15 cellular contexts compared by ENCODE assay signal in genomic region chr10:121577568-121577967, GRCh38. TPM values are rescaled to one million over a fixed set of nuclear protein-coding genes. Genes with fewer than 3 reads are reported as not detected.
A peak's percentile ranks its signal among the peaks of the same experiment; 100 is the strongest.
DNase-seq lines count a peak whose midpoint lies in the region; ATAC-seq and TF ChIP-seq lines count a peak whose summit lies in the region.
"Had no signal": no experiment of that assay in that cellular context is flagged by ENCODE, and none has a peak within 500 bp of the region (broad histone marks: within the 10 kb centered on the region; RNA-seq: fewer than 3 reads in every experiment).

No MANE protein-coding gene starts in this region.

- TF ChIP-seq EP300 in gastroesophageal sphincter (IDR thresholded peaks at IDR 0.05): no peak

- H3K4me3 ChIP-seq in GM23338 (no peak overlapping the region), gastroesophageal sphincter (no peak overlapping the region)
- H3K4me3 ChIP-seq: GM12878 had no signal

- H3K4me3 Mint-ChIP-seq in GM23338 (peak overlapping the region; percentile 53), WTC11 (peak overlapping the region; percentile 3), progenitor cell of endocrine pancreas (ENCODE audit: low read depth) (no peak overlapping the region)

- H3K9me3 Mint-ChIP-seq in GM23338: no peaks in the 10 kb centered on the region
- no peaks in the 10 kb centered on the region for H3K9me3 Mint-ChIP-seq in WTC11
- H3K9me3 Mint-ChIP-seq in progenitor cell of endocrine pancreas (ENCODE audit: low read depth): no peaks in the 10 kb centered on the region

- H3K4me1 ChIP-seq in GM23338 (ENCODE audit: insufficient read depth) (peaks cover 83% of the 10 kb centered on the region), gastroesophageal sphincter (peaks cover 0 to 93% (median 29%) of the 10 kb centered on the region in 3 donors)

- peak overlapping the region; percentile 78 for H3K4me2 ChIP-seq in GM23338

- H3K27ac Mint-ChIP-seq in GM23338 (peak overlapping the region; percentile 76), WTC11 (peak overlapping the region; percentile 99), progenitor cell of endocrine pancreas (peak overlapping the region; percentile 66)

- no peaks in the 10 kb centered on the region for H3K36me3 ChIP-seq in GM23338 (ENCODE audit: insufficient read depth)
- H3K36me3 ChIP-seq in gastroesophageal sphincter: no peaks in the 10 kb centered on the region

- peaks cover 89% of the 10 kb centered on the region for H3K79me2 ChIP-seq in GM23338 (replicated peaks; ENCODE audit: insufficient read depth)

- no peak overlapping the region for H2AFZ ChIP-seq in GM23338

- no peaks in the 10 kb centered on the region for H3K9me2 ChIP-seq in GM23338 (ENCODE audit: insufficient read depth)

- no peak for TF ChIP-seq POLR2A in gastroesophageal sphincter (IDR thresholded peaks at IDR 0.05)

- H4K20me1 ChIP-seq in GM23338 (replicated peaks; ENCODE audit: insufficient read depth): peaks cover 62% of the 10 kb centered on the region

- H3K4me1 Mint-ChIP-seq in GM23338: peaks cover 88% of the 10 kb centered on the region
- peaks cover 91% of the 10 kb centered on the region for H3K4me1 Mint-ChIP-seq in WTC11
- H3K4me1 Mint-ChIP-seq in progenitor cell of endocrine pancreas (ENCODE audit: low read depth): peaks cover 60% of the 10 kb centered on the region

- peak overlapping the region; percentile 98; the same call in 1 of the 2 replicates for H3K27ac ChIP-seq in GM23338 (ENCODE audit: low read depth)
- peak overlapping the region in 3 of 4 donors; percentile 77 to 80 (median 80) for H3K27ac ChIP-seq in gastroesophageal sphincter

- H3K27me3 ChIP-seq in GM23338 (ENCODE audit: insufficient read depth) (no peaks in the 10 kb centered on the region), gastroesophageal sphincter (no peaks in the 10 kb centered on the region)

- WGBS in gastroesophageal sphincter (ENCODE audit: low coverage in 1 of 2), 2 donors: 18 to 68% methylated on average over 3 to 8 of the region's 8 CpGs

- POLR2A ChIA-PET in WTC11 (lab: Charles Lee): no interaction called here

- peaks cover 19% of the 10 kb centered on the region for H3F3A ChIP-seq in GM23338 (replicated peaks; ENCODE audit: low read depth)

- ATAC-seq in GM23338 (no peak), WTC11 (no peak), gastroesophageal sphincter (no peak)
- ATAC-seq: GM12878, HCT116, Right ventricle myocardium inferior had no signal

- CTCF ChIA-PET in WTC11 (lab: Charles Lee): interaction anchor here (1.4 kb wide), 1 partner anchor 31 kb away, joined by 5 read pairs; no protein-coding TSS in a partner anchor

- H3K9me3 ChIP-seq in gastroesophageal sphincter: no peaks in the 10 kb centered on the region

- peaks cover 18% of the 10 kb centered on the region for H3K27me3 Mint-ChIP-seq in GM23338 (ENCODE audit: insufficient read depth, low read depth, poor library complexity)
- H3K27me3 Mint-ChIP-seq in WTC11 (ENCODE audit: low read depth): no peaks in the 10 kb centered on the region
- H3K27me3 Mint-ChIP-seq in progenitor cell of endocrine pancreas: no peaks in the 10 kb centered on the region

- TF ChIP-seq CTCF in GM23338 (conservative IDR thresholded peaks at IDR 0.05; ENCODE audit: low read depth in 2 of 2) (no peak), WTC11 (IDR thresholded peaks at IDR 0.05) (no peak), gastroesophageal sphincter (IDR thresholded peaks at IDR 0.05) (no peak), progenitor cell of endocrine pancreas (IDR thresholded peaks at IDR 0.05; ENCODE audit: unreplicated experiment) (no peak)

- no peak for DNase-seq in GM23338 (ENCODE audit: low spot score)
- DNase-seq in WTC11 (ENCODE audit: low spot score): no peak
- no peak for DNase-seq in progenitor cell of endocrine pancreas (ENCODE audit: low spot score, unreplicated experiment)
- DNase-seq in iPS-NIHi11 (ENCODE audit: low spot score): no peak
- no peak for DNase-seq in NCI-H82 treated with DMSO at 0.1 percent for 48 hours (lab: John Stamatoyannopoulos, UW; ENCODE audit: unreplicated experiment)
- DNase-seq in cerebellum (ENCODE audit: low spot score): no peak
- DNase-seq: AML-193; Karpas-422; NCI-H187 treated with DMSO at 0.1 percent for 48 hours; NCI-H524; NK-92 treated with Interleukin-12 subunit alpha and Interleukin-12 subunit beta, amount 100 ng/mL, for 24 hours had no signal

- H3K36me3 Mint-ChIP-seq in GM23338 (ENCODE audit: low read depth) (peaks cover 32% of the 10 kb centered on the region), WTC11 (peaks cover 3% of the 10 kb centered on the region; the same call in 1 of the 2 replicates), progenitor cell of endocrine pancreas (ENCODE audit: insufficient read depth) (peaks cover 12% of the 10 kb centered on the region)

TF ChIP-seq in GM23338, 12 proteins besides CTCF, POLR2A, EP300 and RAD21 (continues in another document):
- TF ChIP-seq ZNF331 (CRISPR knock-in tag; IDR thresholded peaks at IDR 0.05; ENCODE audit: low read depth) (no peak), ZNF114 (CRISPR knock-in tag; IDR thresholded peaks at IDR 0.05) (no peak), NANOG (IDR thresholded peaks at IDR 0.05; ENCODE audit: borderline replicate concordance) (no peak), ETS1 (IDR thresholded peaks at IDR 0.05) (no peak)

TF ChIP-seq in WTC11, 78 proteins besides CTCF, POLR2A, EP300 and RAD21:
- no peak for TF ChIP-seq PREB (CRISPR knock-in tag; IDR thresholded peaks at IDR 0.05; ENCODE audit: borderline replicate concordance)
- no peak for TF ChIP-seq RORB (CRISPR knock-in tag; IDR thresholded peaks at IDR 0.05)
- no peak for TF ChIP-seq GABPB1 (CRISPR knock-in tag; IDR thresholded peaks at IDR 0.05)
- no peak for TF ChIP-seq ZNF138 (CRISPR knock-in tag; conservative IDR thresholded peaks at IDR 0.05)
- TF ChIP-seq SMAD3 (CRISPR knock-in tag; IDR thresholded peaks at IDR 0.05; ENCODE audit: borderline replicate concordance): no peak
- no peak for TF ChIP-seq USF1 (CRISPR knock-in tag; IDR thresholded peaks at IDR 0.05)
- TF ChIP-seq ATF3 (CRISPR knock-in tag; conservative IDR thresholded peaks at IDR 0.05): no peak
- no peak for TF ChIP-seq JAZF1 (CRISPR knock-in tag; IDR thresholded peaks at IDR 0.05)
- no peak for TF ChIP-seq IRF2 (CRISPR knock-in tag; IDR thresholded peaks at IDR 0.05; ENCODE audit: borderline replicate concordance, low read depth)
- TF ChIP-seq NFYB (CRISPR knock-in tag; conservative IDR thresholded peaks at IDR 0.05; ENCODE audit: low read depth): no peak
- TF ChIP-seq NFE2L1 (CRISPR knock-in tag; IDR thresholded peaks at IDR 0.05): no peak
- TF ChIP-seq NR3C1 (CRISPR knock-in tag; conservative IDR thresholded peaks at IDR 0.05; ENCODE audit: low read depth): no peak
- no peak for TF ChIP-seq ZNF423 (CRISPR knock-in tag; IDR thresholded peaks at IDR 0.05)
- no peak for TF ChIP-seq NR2C2 (CRISPR knock-in tag; IDR thresholded peaks at IDR 0.05)
- no peak for TF ChIP-seq ATF1 (CRISPR knock-in tag; IDR thresholded peaks at IDR 0.05)
- no peak for TF ChIP-seq NR1H2 (CRISPR knock-in tag; IDR thresholded peaks at IDR 0.05)

RNA-seq across cellular contexts. Expression of gene FGFR2, which starts 20.7 kb away (rescaled TPM):
- 82.5 and 106 TPM in 2 replicates for total RNA-seq in GM23338 (2014; rRNA removed; shearing (Covaris generic))
- 31.1 and 32.3 TPM in 2 replicates for polyA plus RNA-seq in GM23338 (2016; fragmentation: Nextera tagmentation; extraction: Ambion mirVana)
- 88.6 to 95.0 TPM (median 90.4 TPM) in 3 replicates for total RNA-seq in WTC11 (2021)
- 10 to 100 TPM; 41.6 to 79.3 (median 60.5) TPM for total RNA-seq in gastroesophageal sphincter
- 146 and 149 TPM in 2 replicates for total RNA-seq in progenitor cell of endocrine pancreas
- total RNA-seq in cerebellum: 28.7 TPM
